13 cellular contexts compared by ENCODE assay signal in the genomic region with DNA sequence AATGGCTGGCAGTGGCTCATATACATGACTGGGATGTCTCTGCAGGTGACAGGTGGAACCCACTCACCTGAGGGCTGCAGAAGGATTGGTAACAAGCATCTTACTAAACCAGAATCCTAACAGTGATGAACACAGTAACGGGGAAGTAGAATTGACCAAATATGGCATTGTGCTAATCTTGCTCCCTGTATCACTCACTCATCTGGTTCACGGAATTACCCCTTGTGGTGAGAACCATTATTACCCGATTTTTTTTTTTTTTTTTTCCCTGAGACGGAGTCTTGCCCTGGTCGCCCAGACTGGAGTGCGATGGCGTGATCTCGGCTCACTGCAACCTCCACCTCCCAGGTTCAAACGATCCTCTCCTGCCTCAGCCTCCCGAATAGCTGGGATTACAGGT.
DNase-seq lines count a peak whose midpoint lies in the region; ATAC-seq and TF ChIP-seq lines count a peak whose summit lies in the region.
"Had no signal": no experiment of that assay in that cellular context is flagged by ENCODE, and none has a peak within 500 bp of the region (broad histone marks: within the 10 kb centered on the region; RNA-seq: fewer than 3 reads in every experiment).

No MANE protein-coding gene starts in this region.

- H3K79me2 ChIP-seq in GM23338 (replicated peaks; ENCODE audit: insufficient read depth) (no peaks in the 10 kb centered on the region; the same call in 1 of the 2 replicates), hepatocyte (no peaks in the 10 kb centered on the region)

- no peak overlapping the region for H3K27ac Mint-ChIP-seq in GM23338
- H3K27ac Mint-ChIP-seq: activated CD4-positive, alpha-beta memory T cell treated with anti-CD3 and anti-CD28 coated beads, Interleukin-2, amount 10 ng/mL, durations not matched to agents 7 days and 5 days; memory B cell had no signal

- H3F3A ChIP-seq in GM23338 (replicated peaks; ENCODE audit: low read depth): no peaks in the 10 kb centered on the region

- H3K9me2 ChIP-seq in GM23338 (ENCODE audit: insufficient read depth) (no peaks in the 10 kb centered on the region), hepatocyte (replicated peaks; ENCODE audit: insufficient read depth) (no peaks in the 10 kb centered on the region)

- peaks cover 54% of the 10 kb centered on the region for H3K36me3 Mint-ChIP-seq in GM23338 (ENCODE audit: low read depth)
- H3K36me3 Mint-ChIP-seq: memory B cell had no signal

- H3K27me3 ChIP-seq in GM23338 (ENCODE audit: insufficient read depth) (no peaks in the 10 kb centered on the region), hepatocyte (no peaks in the 10 kb centered on the region), prostate gland (replicated peaks; ENCODE audit: insufficient read depth) (no peaks in the 10 kb centered on the region)
- H3K27me3 ChIP-seq: tibial nerve had no signal

- intact Hi-C loops in prostate gland (cut with DNase I): no loop called here

- TF ChIP-seq CTCF in AG09309 (IDR thresholded peaks at IDR 0.05; ENCODE audit: control insufficient read depth, insufficient read depth, low read depth, low read length, missing control alignments) (peak; percentile 20), GM23338 (conservative IDR thresholded peaks at IDR 0.05; ENCODE audit: low read depth in 2 of 2) (peak; percentile 8 to 36; a peak in 1 of 4 replicates), hepatocyte (IDR thresholded peaks at IDR 0.05; ENCODE audit: poor library complexity) (peak; percentile 3), prostate gland (IDR thresholded peaks at IDR 0.05) (no peak)

- ATAC-seq in GM23338: peak; percentile 48
- ATAC-seq in SK-N-SH treated with all-trans-retinoic acid at 6 μM for 48 hours: peak; percentile 49; the same call in 1 of the 3 replicates
- ATAC-seq in HG03280 (IDR thresholded peaks at IDR 0.05; ENCODE audit: unreplicated experiment): no peak

- no peak overlapping the region for H3K4me2 ChIP-seq in GM23338
- H3K4me2 ChIP-seq in hepatocyte: no peak overlapping the region

- H3K27me3 Mint-ChIP-seq in GM23338 (ENCODE audit: insufficient read depth, low read depth, poor library complexity): peaks cover 8% of the 10 kb centered on the region
- H3K27me3 Mint-ChIP-seq: activated CD4-positive, alpha-beta memory T cell treated with anti-CD3 and anti-CD28 coated beads, Interleukin-2, amount 10 ng/mL, durations not matched to agents 7 days and 5 days had no signal

- no peak overlapping the region for H3K4me3 Mint-ChIP-seq in GM23338
- H3K4me3 Mint-ChIP-seq: activated CD4-positive, alpha-beta memory T cell treated with anti-CD3 and anti-CD28 coated beads, Interleukin-2, amount 10 ng/mL, durations not matched to agents 7 days and 5 days; memory B cell had no signal

- WGBS in hepatocyte (ENCODE audit: low lambda C conversion rate, missing lambda C conversion rate): 89% methylated on average over 9 of the region's 10 CpGs
- 79% methylated on average over 10 of the region's 10 CpGs for WGBS in prostate gland

- H3K4me3 ChIP-seq in AG09309 (ENCODE audit: control insufficient read depth, low read depth, low read length) (no peak overlapping the region), GM23338 (no peak overlapping the region), hepatocyte (no peak overlapping the region), prostate gland (no peak overlapping the region)
- H3K4me3 ChIP-seq: tibial nerve had no signal

- H4K20me1 ChIP-seq in GM23338 (replicated peaks; ENCODE audit: insufficient read depth) (peaks cover 7% of the 10 kb centered on the region), hepatocyte (ENCODE audit: insufficient read depth, poor library complexity, severe bottlenecking) (no peaks in the 10 kb centered on the region)

- H3K4me1 ChIP-seq in GM23338 (ENCODE audit: insufficient read depth): no peaks in the 10 kb centered on the region
- no peaks in the 10 kb centered on the region for H3K4me1 ChIP-seq in hepatocyte (ENCODE audit: insufficient read depth)
- H3K4me1 ChIP-seq in prostate gland (replicated peaks): peaks cover 5% of the 10 kb centered on the region
- H3K4me1 ChIP-seq: tibial nerve had no signal

- TF ChIP-seq POLR2A in prostate gland (IDR thresholded peaks at IDR 0.05): no peak

- no peaks in the 10 kb centered on the region for H3K9me3 ChIP-seq in hepatocyte (ENCODE audit: low read depth)
- H3K9me3 ChIP-seq in prostate gland: no peaks in the 10 kb centered on the region
- H3K9me3 ChIP-seq: tibial nerve had no signal

- no peak for DNase-seq in AG09309 (ENCODE audit: low read depth)
- peak; percentile 63 for DNase-seq in GM23338 (ENCODE audit: low spot score)
- no peak for DNase-seq in hepatocyte (ENCODE audit: low spot score)
- no peak for DNase-seq in NCI-H345 treated with DMSO at 0.1 percent for 48 hours (lab: John Stamatoyannopoulos, UW; ENCODE audit: unreplicated experiment)
- no peak for DNase-seq in NCI-H187 treated with DMSO at 0.1 percent for 48 hours (lab: John Stamatoyannopoulos, UW)
- no peak for DNase-seq in prostate gland (ENCODE audit: low spot score)
- DNase-seq: activated CD4-positive, alpha-beta memory T cell treated with anti-CD3 and anti-CD28 coated beads, Interleukin-2, amount 10 ng/mL, durations not matched to agents 7 days and 5 days; hippocampal formation; T-helper 1 cell had no signal

- H3K36me3 ChIP-seq in GM23338 (ENCODE audit: insufficient read depth) (peaks cover 12% of the 10 kb centered on the region), hepatocyte (replicated peaks; ENCODE audit: insufficient read depth, low read depth) (no peaks in the 10 kb centered on the region), prostate gland (peaks cover 0 to 3% of the 10 kb centered on the region in 2 donors)

- H3K27ac ChIP-seq in GM23338 (ENCODE audit: low read depth) (peak overlapping the region; percentile 72; the same call in 1 of the 2 replicates), hepatocyte (no peak overlapping the region), prostate gland (no peak overlapping the region)
- H3K27ac ChIP-seq: tibial nerve had no signal

- no peaks in the 10 kb centered on the region; the same call in 2 of the 3 replicates for H3K9me3 Mint-ChIP-seq in GM23338
- H3K9me3 Mint-ChIP-seq: activated CD4-positive, alpha-beta memory T cell treated with anti-CD3 and anti-CD28 coated beads, Interleukin-2, amount 10 ng/mL, durations not matched to agents 7 days and 5 days; memory B cell had no signal

- H3K4me1 Mint-ChIP-seq in GM23338: no peaks in the 10 kb centered on the region
- H3K4me1 Mint-ChIP-seq: activated CD4-positive, alpha-beta memory T cell treated with anti-CD3 and anti-CD28 coated beads, Interleukin-2, amount 10 ng/mL, durations not matched to agents 7 days and 5 days had no signal

- H2AFZ ChIP-seq in GM23338: no peak overlapping the region
- no peak overlapping the region for H2AFZ ChIP-seq in hepatocyte

TF ChIP-seq in GM23338, 12 proteins besides CTCF, POLR2A, EP300 and RAD21 (continues in another document):
- TF ChIP-seq, protein P1, sequence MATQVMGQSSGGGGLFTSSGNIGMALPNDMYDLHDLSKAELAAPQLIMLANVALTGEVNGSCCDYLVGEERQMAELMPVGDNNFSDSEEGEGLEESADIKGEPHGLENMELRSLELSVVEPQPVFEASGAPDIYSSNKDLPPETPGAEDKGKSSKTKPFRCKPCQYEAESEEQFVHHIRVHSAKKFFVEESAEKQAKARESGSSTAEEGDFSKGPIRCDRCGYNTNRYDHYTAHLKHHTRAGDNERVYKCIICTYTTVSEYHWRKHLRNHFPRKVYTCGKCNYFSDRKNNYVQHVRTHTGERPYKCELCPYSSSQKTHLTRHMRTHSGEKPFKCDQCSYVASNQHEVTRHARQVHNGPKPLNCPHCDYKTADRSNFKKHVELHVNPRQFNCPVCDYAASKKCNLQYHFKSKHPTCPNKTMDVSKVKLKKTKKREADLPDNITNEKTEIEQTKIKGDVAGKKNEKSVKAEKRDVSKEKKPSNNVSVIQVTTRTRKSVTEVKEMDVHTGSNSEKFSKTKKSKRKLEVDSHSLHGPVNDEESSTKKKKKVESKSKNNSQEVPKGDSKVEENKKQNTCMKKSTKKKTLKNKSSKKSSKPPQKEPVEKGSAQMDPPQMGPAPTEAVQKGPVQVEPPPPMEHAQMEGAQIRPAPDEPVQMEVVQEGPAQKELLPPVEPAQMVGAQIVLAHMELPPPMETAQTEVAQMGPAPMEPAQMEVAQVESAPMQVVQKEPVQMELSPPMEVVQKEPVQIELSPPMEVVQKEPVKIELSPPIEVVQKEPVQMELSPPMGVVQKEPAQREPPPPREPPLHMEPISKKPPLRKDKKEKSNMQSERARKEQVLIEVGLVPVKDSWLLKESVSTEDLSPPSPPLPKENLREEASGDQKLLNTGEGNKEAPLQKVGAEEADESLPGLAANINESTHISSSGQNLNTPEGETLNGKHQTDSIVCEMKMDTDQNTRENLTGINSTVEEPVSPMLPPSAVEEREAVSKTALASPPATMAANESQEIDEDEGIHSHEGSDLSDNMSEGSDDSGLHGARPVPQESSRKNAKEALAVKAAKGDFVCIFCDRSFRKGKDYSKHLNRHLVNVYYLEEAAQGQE (IDR thresholded peaks at IDR 0.05; ENCODE audit: unreplicated experiment): no peak
- no peak for TF ChIP-seq POLR2AphosphoS5 (IDR thresholded peaks at IDR 0.05; ENCODE audit: low read depth)

TF ChIP-seq in SK-N-SH treated with all-trans-retinoic acid at 6 μM for 48 hours, 23 proteins besides CTCF, POLR2A, EP300 and RAD21 (continues in another document):
- no peak for TF ChIP-seq TSHZ2 (CRISPR knock-in tag; IDR thresholded peaks at IDR 0.05)
- TF ChIP-seq OSR1 (CRISPR knock-in tag; IDR thresholded peaks at IDR 0.05): no peak
- TF ChIP-seq ZNF70 (CRISPR knock-in tag; IDR thresholded peaks at IDR 0.05): no peak
- no peak for TF ChIP-seq ZNF8 (CRISPR knock-in tag; IDR thresholded peaks at IDR 0.05)

Comparison
In these comparisons a context has a peak if more than half of its experiments do, and no peak if none do; other contexts are left out.
1. CTCF ChIP-seq: peak in AG09309 (single experiment), GM23338 (2 of 2) and hepatocyte (single experiment); none in prostate gland (0 of 4).